38 cellular contexts compared by ENCODE assay signal in the genomic region with DNA sequence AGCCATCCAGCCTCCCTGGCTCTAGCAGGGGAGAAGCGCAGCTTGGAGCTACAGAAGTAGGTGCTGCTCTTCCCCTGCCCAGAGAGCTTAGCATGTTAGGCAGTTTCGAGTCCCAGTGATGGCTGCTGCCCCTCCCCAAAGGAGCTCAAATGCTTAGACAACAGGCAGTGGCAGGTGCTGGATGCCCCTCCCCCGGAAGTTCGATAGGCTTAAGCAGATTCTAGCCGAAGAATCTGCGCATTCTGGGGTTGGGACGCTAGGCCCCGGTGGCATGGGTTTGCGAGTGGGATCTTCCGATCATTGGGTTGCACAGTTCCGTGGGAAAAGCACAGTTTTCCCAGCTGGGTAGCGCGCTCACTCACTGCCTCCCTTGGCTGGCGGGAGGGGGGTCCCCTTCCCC.
"Had no signal": no experiment of that assay in that cellular context is flagged by ENCODE, and none has a peak within 500 bp of the region (broad histone marks: within the 10 kb centered on the region; RNA-seq: fewer than 3 reads in every experiment).

No MANE protein-coding gene starts in this region.

- FAIRE-seq: astrocyte, TTC549 had no signal

- H3K27me3 Mint-ChIP-seq: activated CD4-positive, alpha-beta memory T cell treated with anti-CD3 and anti-CD28 coated beads, Interleukin-2, amount 10 ng/mL, durations not matched to agents 7 days and 5 days; activated CD4-positive, alpha-beta T cell treated with anti-CD3 and anti-CD28 coated beads for 36 hours; activated CD8-positive, alpha-beta memory T cell treated with anti-CD3 and anti-CD28 coated beads, Interleukin-2, amount 10 ng/mL, durations not matched to agents 7 days and 5 days; activated naive CD8-positive, alpha-beta T cell treated with anti-CD3 and anti-CD28 coated beads for 36 hours; activated T-cell treated with anti-CD3 and anti-CD28 coated beads, Interleukin-2, amount 50 U/mL, for 24 hours had no signal

- H3K27ac ChIP-seq: adrenal gland, body of pancreas, brain microvascular endothelial cell, breast epithelium, VCaP had no signal

- H3K9me3 Mint-ChIP-seq: activated CD4-positive, alpha-beta T cell treated with anti-CD3 and anti-CD28 coated beads, Interleukin-2, amount 10 ng/mL, durations not matched to agents 7 days and 5 days had no signal

- H3K9me3 ChIP-seq: adrenal gland had no signal

- H3K4me1 Mint-ChIP-seq: activated CD4-positive, alpha-beta memory T cell treated with anti-CD3 and anti-CD28 coated beads, Interleukin-2, amount 10 ng/mL, durations not matched to agents 7 days and 5 days; activated CD4-positive, alpha-beta T cell treated with anti-CD3 and anti-CD28 coated beads for 36 hours; activated CD4-positive, alpha-beta T cell treated with anti-CD3 and anti-CD28 coated beads, Interleukin-2, amount 10 ng/mL, durations not matched to agents 7 days and 5 days; activated CD8-positive, alpha-beta memory T cell treated with anti-CD3 and anti-CD28 coated beads, Interleukin-2, amount 10 ng/mL, durations not matched to agents 7 days and 5 days; activated naive CD8-positive, alpha-beta T cell treated with anti-CD3 and anti-CD28 coated beads for 36 hours had no signal

- H3K36me3 Mint-ChIP-seq: activated CD8-positive, alpha-beta memory T cell treated with anti-CD3 and anti-CD28 coated beads, Interleukin-2, amount 10 ng/mL, durations not matched to agents 7 days and 5 days; activated naive CD8-positive, alpha-beta T cell treated with anti-CD3 and anti-CD28 coated beads for 36 hours had no signal

- H3K36me3 ChIP-seq: adrenal gland, brain microvascular endothelial cell, breast epithelium had no signal

- H3K4me1 ChIP-seq: adrenal gland, body of pancreas, breast epithelium had no signal

- DNase-seq: activated CD4-positive, alpha-beta memory T cell treated with anti-CD3 and anti-CD28 coated beads, Interleukin-2, amount 10 ng/mL, durations not matched to agents 7 days and 5 days; activated CD4-positive, alpha-beta T cell treated with anti-CD3 and anti-CD28 coated beads for 1 hour; activated CD4-positive, alpha-beta T cell treated with anti-CD3 and anti-CD28 coated beads for 36 hours; activated CD4-positive, alpha-beta T cell treated with anti-CD3 and anti-CD28 coated beads for 48 hours; activated CD4-positive, alpha-beta T cell treated with anti-CD3 and anti-CD28 coated beads, Interleukin-2, amount 10 ng/mL, durations not matched to agents 7 days and 5 days; activated CD4-positive, alpha-beta T cell treated with anti-CD3 and anti-CD28 coated beads, Interleukin-2, amount 50 U/mL, for 48 hours; activated CD4-positive, CD25-positive, alpha-beta regulatory T cell; activated CD8-positive, alpha-beta memory T cell treated with anti-CD3 and anti-CD28 coated beads for 24 hours; activated CD8-positive, alpha-beta memory T cell treated with anti-CD3 and anti-CD28 coated beads, Interleukin-2, amount 10 ng/mL, durations not matched to agents 7 days and 5 days; activated CD8-positive, alpha-beta memory T cell treated with anti-CD3 and anti-CD28 coated beads, Interleukin-2, amount 50 U/mL, for 48 hours; activated CD8-positive, alpha-beta T cell treated with anti-CD3 and anti-CD28 coated beads, Interleukin-2, amount 10 ng/mL, durations not matched to agents 7 days and 5 days; activated effector memory CD4-positive, alpha-beta T cell treated with Interleukin-2 at 50 U/mL for 16 hours; activated gamma-delta T cell treated with Interleukin-2 at 50 U/mL for 16 hours; activated naive CD4-positive, alpha-beta T cell; activated naive CD4-positive, alpha-beta T cell treated with anti-CD3 and anti-CD28 coated beads for 36 hours; activated naive CD4-positive, alpha-beta T cell treated with anti-CD3 and anti-CD28 coated beads, Interleukin-2, amount 50 U/mL, for 16 hours; activated naive CD8-positive, alpha-beta T cell treated with anti-CD3 and anti-CD28 coated beads for 36 hours; activated T-cell treated with anti-CD3 and anti-CD28 coated beads, Interleukin-2, amount 50 U/mL, for 24 hours; activated T-cell treated with anti-CD3 and anti-CD28 coated beads, Interleukin-2, amount 50 U/mL, for 48 hours; adrenal gland; amniotic stem cell; aorta; body of pancreas; brain microvascular endothelial cell; central memory CD4-positive, alpha-beta T cell; T-helper 1 cell; T-helper 2 cell; T-helper 9 cell had no signal

- H3K27me3 ChIP-seq: adrenal gland, body of pancreas, brain microvascular endothelial cell, breast epithelium had no signal

- H3K4me3 Mint-ChIP-seq: activated CD4-positive, alpha-beta memory T cell treated with anti-CD3 and anti-CD28 coated beads, Interleukin-2, amount 10 ng/mL, durations not matched to agents 7 days and 5 days; activated CD4-positive, alpha-beta T cell treated with anti-CD3 and anti-CD28 coated beads for 36 hours; activated CD4-positive, alpha-beta T cell treated with anti-CD3 and anti-CD28 coated beads, Interleukin-2, amount 10 ng/mL, durations not matched to agents 7 days and 5 days; activated CD8-positive, alpha-beta memory T cell treated with anti-CD3 and anti-CD28 coated beads, Interleukin-2, amount 10 ng/mL, durations not matched to agents 7 days and 5 days; activated CD8-positive, alpha-beta T cell treated with anti-CD3 and anti-CD28 coated beads, Interleukin-2, amount 10 ng/mL, durations not matched to agents 7 days and 5 days; activated naive CD4-positive, alpha-beta T cell treated with anti-CD3 and anti-CD28 coated beads for 36 hours; activated naive CD8-positive, alpha-beta T cell treated with anti-CD3 and anti-CD28 coated beads for 36 hours; activated T-cell treated with anti-CD3 and anti-CD28 coated beads, Interleukin-2, amount 50 U/mL, for 24 hours; T-helper 1 cell treated with Interleukin-12 subunit alpha and Interleukin-12 subunit beta and Interleukin-4 antibody, amounts not matched to agents 30 μg/mL and 1 μg/mL, for 36 hours; T-helper 2 cell treated with Interferon-gamma antibody and Interleukin-4, amounts not matched to agents 5 μg/mL and 100 μg/mL, for 36 hours; WTC11 had no signal

- H3K4me3 ChIP-seq: adrenal gland, body of pancreas, breast epithelium had no signal

- ATAC-seq: activated CD4-positive, alpha-beta T cell treated with anti-CD3 and anti-CD28 coated beads for 36 hours; activated CD4-positive, CD25-positive, alpha-beta regulatory T cell treated with anti-CD3 and anti-CD28 coated beads, Interleukin-2, amount 50 U/mL, for 24 hours; activated CD8-positive, alpha-beta memory T cell treated with anti-CD3 and anti-CD28 coated beads, Interleukin-2, amount 10 ng/mL, durations not matched to agents 7 days and 5 days; activated CD8-positive, alpha-beta T cell treated with anti-CD3 and anti-CD28 coated beads, Interleukin-2, amount 10 ng/mL, durations not matched to agents 7 days and 5 days; activated naive CD4-positive, alpha-beta T cell treated with anti-CD3 and anti-CD28 coated beads, Interleukin-2, amount 50 U/mL, for 72 hours; body of pancreas; WTC11 had no signal

- H3K27ac Mint-ChIP-seq: activated CD4-positive, alpha-beta memory T cell treated with anti-CD3 and anti-CD28 coated beads, Interleukin-2, amount 10 ng/mL, durations not matched to agents 7 days and 5 days; activated CD4-positive, alpha-beta T cell treated with anti-CD3 and anti-CD28 coated beads for 36 hours; activated CD4-positive, alpha-beta T cell treated with anti-CD3 and anti-CD28 coated beads, Interleukin-2, amount 10 ng/mL, durations not matched to agents 7 days and 5 days; activated CD8-positive, alpha-beta memory T cell treated with anti-CD3 and anti-CD28 coated beads, Interleukin-2, amount 10 ng/mL, durations not matched to agents 7 days and 5 days; activated CD8-positive, alpha-beta T cell treated with anti-CD3 and anti-CD28 coated beads, Interleukin-2, amount 10 ng/mL, durations not matched to agents 7 days and 5 days; activated naive CD4-positive, alpha-beta T cell treated with anti-CD3 and anti-CD28 coated beads for 36 hours; activated naive CD4-positive, alpha-beta T cell treated with anti-CD3 and anti-CD28 coated beads, Interleukin-2, amount 50 U/mL, for 72 hours; activated naive CD8-positive, alpha-beta T cell treated with anti-CD3 and anti-CD28 coated beads for 36 hours; activated T-cell treated with anti-CD3 and anti-CD28 coated beads, Interleukin-2, amount 50 U/mL, for 24 hours; activated T-helper 2 cell treated with anti-CD3 and anti-CD28 coated beads, Interferon-gamma antibody, Interleukin-2, Interleukin-4, amounts not matched to agents 10 μg/mL and 5 μg/mL and 100 μg/mL, durations not matched to agents 14 hours and 24 hours and 36 hours; T-helper 1 cell treated with Interleukin-12 subunit alpha and Interleukin-12 subunit beta and Interleukin-4 antibody, amounts not matched to agents 30 μg/mL and 1 μg/mL, for 36 hours; T-helper 2 cell treated with Interferon-gamma antibody and Interleukin-4, amounts not matched to agents 5 μg/mL and 100 μg/mL, for 36 hours; WTC11 had no signal
